Comparison of ENCODE assay signal across 1 cellular context in genomic region chr20:53565254-53565653, GRCh38.
TF ChIP-seq lines count a peak whose summit lies in the region.

No MANE protein-coding gene starts in this region.

TF ChIP-seq in GM23338, 12 proteins besides CTCF, POLR2A, EP300 and RAD21 (continued from another document):
- TF ChIP-seq ZNF462 (CRISPR knock-in tag; IDR thresholded peaks at IDR 0.05) (no peak), EZH2 (IDR thresholded peaks at IDR 0.05; ENCODE audit: low read depth, unreplicated experiment) (no peak), NANOG (IDR thresholded peaks at IDR 0.05; ENCODE audit: borderline replicate concordance) (no peak), EZH2phosphoT487 (IDR thresholded peaks at IDR 0.05; ENCODE audit: unreplicated experiment) (no peak), REST (IDR thresholded peaks at IDR 0.05; ENCODE audit: unreplicated experiment) (no peak), ZNF114 (CRISPR knock-in tag; IDR thresholded peaks at IDR 0.05) (no peak), ZNF331 (CRISPR knock-in tag; IDR thresholded peaks at IDR 0.05; ENCODE audit: low read depth) (no peak), JUNB (IDR thresholded peaks at IDR 0.05; ENCODE audit: unreplicated experiment) (no peak)
TF ChIP-seq in GM23338: peak in this region for 0.
